ENCODE assay signal across 9 cellular contexts in the genomic region with DNA sequence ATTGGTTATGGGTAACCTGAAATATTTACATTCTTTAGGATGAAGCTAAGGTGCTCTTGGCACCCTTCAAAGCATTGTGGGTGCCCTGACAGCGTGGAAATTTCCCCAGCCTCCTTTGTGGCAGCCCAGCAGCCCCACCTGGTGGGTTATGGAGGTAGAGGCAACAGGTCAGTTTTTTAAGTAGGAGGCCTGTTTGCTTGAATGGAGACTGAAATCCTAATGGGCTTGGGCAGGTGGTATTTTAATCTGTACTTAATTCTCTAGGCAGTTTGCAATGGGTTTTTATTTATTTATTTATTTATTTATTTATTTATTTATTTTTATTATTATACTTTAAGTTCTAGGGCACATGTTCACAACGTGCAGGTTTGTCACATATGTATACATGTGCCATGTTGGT.
A peak's percentile ranks its signal among the peaks of the same experiment; 100 is the strongest.
DNase-seq lines count a peak whose midpoint lies in the region; ATAC-seq and TF ChIP-seq lines count a peak whose summit lies in the region.
"Had no signal": no experiment of that assay in that cellular context is flagged by ENCODE, and none has a peak within 500 bp of the region (broad histone marks: within the 10 kb centered on the region; RNA-seq: fewer than 3 reads in every experiment).

No MANE protein-coding gene starts in this region.

- no peak overlapping the region for H3K27ac ChIP-seq in Karpas-422 (ENCODE audit: low read length)
- H3K27ac ChIP-seq in VCaP: no peak overlapping the region; the same call in 1 of the 2 replicates
- H3K27ac ChIP-seq in breast epithelium: no peak overlapping the region
- no peak overlapping the region for H3K27ac ChIP-seq in vagina
- H3K27ac ChIP-seq: neutrophil had no signal

- H3K4me3 ChIP-seq in Karpas-422 (ENCODE audit: low read length) (no peak overlapping the region), breast epithelium (no peak overlapping the region), vagina (no peak overlapping the region)

- TF ChIP-seq CTCF in VCaP (conservative IDR thresholded peaks at IDR 0.05): peak; percentile 87
- TF ChIP-seq CTCF in breast epithelium (IDR thresholded peaks at IDR 0.05): peak in 2 of 3 donors; percentile 50 to 61
- TF ChIP-seq CTCF in vagina (IDR thresholded peaks at IDR 0.05): no peak

- H2AFZ ChIP-seq in Karpas-422 (ENCODE audit: low read length): no peak overlapping the region

- TF ChIP-seq POLR2A in breast epithelium (IDR thresholded peaks at IDR 0.05) (no peak), vagina (IDR thresholded peaks at IDR 0.05) (no peak)

- no peaks in the 10 kb centered on the region for H3K79me2 ChIP-seq in Karpas-422 (ENCODE audit: low read length)

- H3K4me1 ChIP-seq in Karpas-422 (ENCODE audit: low read length) (no peaks in the 10 kb centered on the region), breast epithelium (no peaks in the 10 kb centered on the region), vagina (no peaks in the 10 kb centered on the region)

- H3K9me2 ChIP-seq in Karpas-422 (replicated peaks; ENCODE audit: insufficient read depth, low read length): no peaks in the 10 kb centered on the region

- intact Hi-C loops in breast epithelium (cut with DNase I; ENCODE audit: low total_unique reads): no loop called here
- intact Hi-C loops in vagina (cut with DNase I): no loop called here

- H3K9ac ChIP-seq in Karpas-422 (ENCODE audit: low read length): no peak overlapping the region

- no peaks in the 10 kb centered on the region for H3K36me3 ChIP-seq in Karpas-422 (ENCODE audit: insufficient read depth, low read length)
- no peaks in the 10 kb centered on the region for H3K36me3 ChIP-seq in breast epithelium
- H3K36me3 ChIP-seq in vagina: no peaks in the 10 kb centered on the region
- H3K36me3 ChIP-seq: neutrophil had no signal

- ATAC-seq in GM18909 (IDR thresholded peaks at IDR 0.05; ENCODE audit: poor library complexity, unreplicated experiment): peak; percentile 76

- H4K20me1 ChIP-seq in Karpas-422 (ENCODE audit: insufficient read depth, low read depth, low read length): no peaks in the 10 kb centered on the region

- H3K9me3 ChIP-seq in Karpas-422 (ENCODE audit: low read length): no peaks in the 10 kb centered on the region
- H3K9me3 ChIP-seq in breast epithelium: peaks cover 0 to 3% of the 10 kb centered on the region in 2 donors
- H3K9me3 ChIP-seq in vagina: no peaks in the 10 kb centered on the region
- H3K9me3 ChIP-seq: neutrophil had no signal

- no peaks in the 10 kb centered on the region for H3K27me3 ChIP-seq in Karpas-422 (ENCODE audit: low read length)
- no peaks in the 10 kb centered on the region for H3K27me3 ChIP-seq in breast epithelium
- H3K27me3 ChIP-seq in vagina: no peaks in the 10 kb centered on the region
- H3K27me3 ChIP-seq: neutrophil had no signal

- DNase-seq in AML-193 (lab: John Stamatoyannopoulos, UW) (peak; percentile 38 to 62), Karpas-422 (peak; percentile 83), breast epithelium (ENCODE audit: low spot score in 2 of 2) (peak in 1 of 2 donors; percentile 61), lung microvascular endothelial cell (ENCODE audit: low read depth in 2 of 2) (peak; percentile 60 to 64), vagina (ENCODE audit: extremely low spot score in 2 of 2) (no peak)
- DNase-seq in stimulated activated naive CD4-positive, alpha-beta T cell treated with Interleukin-2 at 50 U/mL for 16 hours (lab: John Stamatoyannopoulos, UW): peak; percentile 27

- H3K4me2 ChIP-seq in Karpas-422 (ENCODE audit: low read depth, low read length, poor library complexity, severe bottlenecking): no peak overlapping the region

Comparison
In these comparisons a context has a peak if more than half of its experiments do, and no peak if none do; other contexts are left out.
1. DNase-seq: peak in AML-193 (2 of 2), Karpas-422 (single experiment), lung microvascular endothelial cell (2 of 2) and stimulated activated naive CD4-positive, alpha-beta T cell treated with Interleukin-2 at 50 U/mL for 16 hours (single experiment); none in vagina (0 of 2).
2. CTCF ChIP-seq: peak in VCaP (single experiment) and breast epithelium (2 of 3); none in vagina (0 of 3).